20 cellular contexts compared by ENCODE assay signal in genomic region chr17:49588312-49588711, GRCh38. TPM values are rescaled to one million over a fixed set of nuclear protein-coding genes. Genes with fewer than 3 reads are reported as not detected.
"Had no signal": no experiment of that assay in that cellular context is flagged by ENCODE, and none has a peak within 500 bp of the region (broad histone marks: within the 10 kb centered on the region; RNA-seq: fewer than 3 reads in every experiment).

No MANE protein-coding gene starts in this region.

- H3K4me3 Mint-ChIP-seq: endodermal cell; naive thymus-derived CD4-positive, alpha-beta T cell; T-helper 1 cell treated with Interleukin-12 subunit alpha and Interleukin-12 subunit beta and Interleukin-4 antibody, amounts not matched to agents 30 μg/mL and 1 μg/mL, for 36 hours; WTC11 had no signal

- H3K27ac ChIP-seq: body of pancreas, neutrophil, spleen, suprapubic skin, upper lobe of right lung had no signal

- H3K27me3 Mint-ChIP-seq: naive thymus-derived CD4-positive, alpha-beta T cell; progenitor cell of endocrine pancreas had no signal

- H3K36me3 Mint-ChIP-seq: WTC11 had no signal

- ATAC-seq: body of pancreas; esophagus mucosa; naive thymus-derived CD4-positive, alpha-beta T cell; stimulated activated naive CD8-positive, alpha-beta T cell treated with anti-CD3 and anti-CD28 coated beads, Interleukin-15, Interleukin-2, amounts not matched to agents 100 U/mL and 50 U/mL, for 24 hours; upper lobe of right lung; WTC11 had no signal

- H3K4me1 Mint-ChIP-seq: endodermal cell had no signal

- H3K27ac Mint-ChIP-seq: endodermal cell; progenitor cell of endocrine pancreas; T-helper 1 cell treated with Interleukin-12 subunit alpha and Interleukin-12 subunit beta and Interleukin-4 antibody, amounts not matched to agents 30 μg/mL and 1 μg/mL, for 36 hours; WTC11 had no signal

- H3K9me3 Mint-ChIP-seq: endodermal cell; T-helper 1 cell treated with Interleukin-12 subunit alpha and Interleukin-12 subunit beta and Interleukin-4 antibody, amounts not matched to agents 30 μg/mL and 1 μg/mL, for 36 hours; WTC11 had no signal

- H3K27me3 ChIP-seq: adrenal gland, body of pancreas, neutrophil, spleen, suprapubic skin, upper lobe of right lung had no signal

- H3K4me1 ChIP-seq: adrenal gland, body of pancreas, spleen, upper lobe of right lung had no signal

- DNase-seq: activated CD4-positive, alpha-beta T cell treated with anti-CD3 and anti-CD28 coated beads for 48 hours; activated naive CD4-positive, alpha-beta T cell treated with Interleukin-2 at 50 U/mL for 16 hours; body of pancreas; central memory CD4-positive, alpha-beta T cell; dermis blood vessel endothelial cell; endodermal cell; left colon; naive thymus-derived CD4-positive, alpha-beta T cell; right cardiac atrium; spleen; stimulated activated CD4-positive, alpha-beta T cell treated with anti-CD3 and anti-CD28 coated beads, Interleukin-2, amount 100 ng/mL, for 24 hours; stimulated activated naive CD8-positive, alpha-beta T cell treated with anti-CD3 and anti-CD28 coated beads, Interleukin-15, Interleukin-2, amounts not matched to agents 100 U/mL and 50 U/mL, for 24 hours; upper lobe of right lung had no signal

- H3K4me3 ChIP-seq: adrenal gland, body of pancreas, spleen, suprapubic skin, upper lobe of right lung had no signal

- H3K36me3 ChIP-seq: adrenal gland had no signal

- H3K9me3 ChIP-seq: adrenal gland, body of pancreas, neutrophil, spleen, suprapubic skin, upper lobe of right lung had no signal

RNA-seq across cellular contexts. Expression of gene NXPH3, which starts 12.6 kb away (rescaled TPM):
- total RNA-seq: naive thymus-derived CD4-positive, alpha-beta T cell had no signal
- polyA plus RNA-seq: naive thymus-derived CD4-positive, alpha-beta T cell had no signal
